1 cellular context compared by ENCODE assay signal in genomic region chr3:120726784-120727183, GRCh38.
A peak's percentile ranks its signal among the peaks of the same experiment; 100 is the strongest.
TF ChIP-seq lines count a peak whose summit lies in the region.

No MANE protein-coding gene starts in this region.

TF ChIP-seq in SK-N-SH treated with all-trans-retinoic acid at 6 μM for 48 hours, 23 proteins besides CTCF, POLR2A, EP300 and RAD21 (continued from another document):
- TF ChIP-seq, protein P1, sequence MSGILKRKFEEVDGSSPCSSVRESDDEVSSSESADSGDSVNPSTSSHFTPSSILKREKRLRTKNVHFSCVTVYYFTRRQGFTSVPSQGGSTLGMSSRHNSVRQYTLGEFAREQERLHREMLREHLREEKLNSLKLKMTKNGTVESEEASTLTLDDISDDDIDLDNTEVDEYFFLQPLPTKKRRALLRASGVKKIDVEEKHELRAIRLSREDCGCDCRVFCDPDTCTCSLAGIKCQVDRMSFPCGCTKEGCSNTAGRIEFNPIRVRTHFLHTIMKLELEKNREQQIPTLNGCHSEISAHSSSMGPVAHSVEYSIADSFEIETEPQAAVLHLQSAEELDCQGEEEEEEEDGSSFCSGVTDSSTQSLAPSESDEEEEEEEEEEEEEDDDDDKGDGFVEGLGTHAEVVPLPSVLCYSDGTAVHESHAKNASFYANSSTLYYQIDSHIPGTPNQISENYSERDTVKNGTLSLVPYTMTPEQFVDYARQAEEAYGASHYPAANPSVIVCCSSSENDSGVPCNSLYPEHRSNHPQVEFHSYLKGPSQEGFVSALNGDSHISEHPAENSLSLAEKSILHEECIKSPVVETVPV (CRISPR knock-in tag; IDR thresholded peaks at IDR 0.05): no peak
- peak; percentile 55 for TF ChIP-seq ISL1 (CRISPR knock-in tag; IDR thresholded peaks at IDR 0.05)
- TF ChIP-seq ZNF8 (CRISPR knock-in tag; IDR thresholded peaks at IDR 0.05): no peak
- no peak for TF ChIP-seq TCF4 (CRISPR knock-in tag; IDR thresholded peaks at IDR 0.05; ENCODE audit: borderline replicate concordance)
